In genomic region chr16:56948234-56948633, GRCh38 we compare ENCODE assay signal across 18 cellular contexts. TPM values are rescaled to one million over a fixed set of nuclear protein-coding genes. Genes with fewer than 3 reads are reported as not detected.
"Had no signal": no experiment of that assay in that cellular context is flagged by ENCODE, and none has a peak within 500 bp of the region (broad histone marks: within the 10 kb centered on the region; RNA-seq: fewer than 3 reads in every experiment).

No MANE protein-coding gene starts in this region.

- H3K4me3 Mint-ChIP-seq: activated naive CD4-positive, alpha-beta T cell treated with anti-CD3 and anti-CD28 coated beads, Interleukin-2, amount 10 ng/mL, durations not matched to agents 7 days and 5 days; naive thymus-derived CD4-positive, alpha-beta T cell had no signal

- H3K27ac ChIP-seq: colonic mucosa, esophagus squamous epithelium, left ventricle myocardium inferior had no signal

- DNase-seq: activated CD4-positive, alpha-beta T cell treated with anti-CD3 and anti-CD28 coated beads for 1 hour; activated CD8-positive, alpha-beta memory T cell treated with anti-CD3 and anti-CD28 coated beads, Interleukin-2, amount 50 U/mL, for 48 hours; activated naive CD4-positive, alpha-beta T cell treated with anti-CD3 and anti-CD28 coated beads, Interleukin-2, amount 10 ng/mL, durations not matched to agents 7 days and 5 days; caudate nucleus; colonic mucosa; effector CD4-positive, alpha-beta T cell; esophagus squamous epithelium; glutamatergic neuron; hypothalamus; left ventricle myocardium inferior; naive thymus-derived CD4-positive, alpha-beta T cell; SW 1271; T-helper 9 cell had no signal

- H3K4me1 ChIP-seq: colonic mucosa had no signal

- H3K27ac Mint-ChIP-seq: activated naive CD4-positive, alpha-beta T cell treated with anti-CD3 and anti-CD28 coated beads, Interleukin-2, amount 10 ng/mL, durations not matched to agents 7 days and 5 days had no signal

- ATAC-seq: naive thymus-derived CD4-positive, alpha-beta T cell; sciatic nerve had no signal

- H3K9me3 ChIP-seq: colonic mucosa, esophagus squamous epithelium, left ventricle myocardium inferior, pancreas, spleen had no signal

- H3K27me3 Mint-ChIP-seq: activated naive CD4-positive, alpha-beta T cell treated with anti-CD3 and anti-CD28 coated beads, Interleukin-2, amount 10 ng/mL, durations not matched to agents 7 days and 5 days; naive thymus-derived CD4-positive, alpha-beta T cell had no signal

- H3K4me3 ChIP-seq: colonic mucosa, esophagus squamous epithelium, left ventricle myocardium inferior, pancreas, spleen had no signal

- H3K27me3 ChIP-seq: colonic mucosa, pancreas, spleen had no signal

- H3K9me3 Mint-ChIP-seq: activated naive CD4-positive, alpha-beta T cell treated with anti-CD3 and anti-CD28 coated beads, Interleukin-2, amount 10 ng/mL, durations not matched to agents 7 days and 5 days; naive thymus-derived CD4-positive, alpha-beta T cell had no signal

RNA-seq across cellular contexts. Expression of gene CETP, which starts 13.5 kb away (rescaled TPM):
- total RNA-seq: colonic mucosa; fibroblast of villous mesenchyme; kidney epithelial cell; naive thymus-derived CD4-positive, alpha-beta T cell had no signal
